ENCODE assay signal across 13 cellular contexts in genomic region chr21:27094182-27094948, GRCh38.
"Had no signal": no experiment of that assay in that cellular context is flagged by ENCODE, and none has a peak within 500 bp of the region (broad histone marks: within the 10 kb centered on the region; RNA-seq: fewer than 3 reads in every experiment).

No MANE protein-coding gene starts in this region.

- H3K4me3 ChIP-seq: coronary artery, lower lobe of right lung, spleen had no signal

- H3K27me3 ChIP-seq: spleen had no signal

- DNase-seq: activated CD4-positive, alpha-beta T cell treated with anti-CD3 and anti-CD28 coated beads for 4 hours; activated naive CD4-positive, alpha-beta T cell treated with anti-CD3 and anti-CD28 coated beads for 36 hours; caudate nucleus; effector CD4-positive, alpha-beta T cell; lower lobe of right lung; naive B cell; spleen; stimulated activated CD4-positive, alpha-beta T cell treated with anti-CD3 and anti-CD28 coated beads, Interleukin-1b, Interleukin-23, amount 100 ng/mL, for 48 hours; substantia nigra; trophoblast cell had no signal

- H3K27ac ChIP-seq: coronary artery, lower lobe of right lung, spleen had no signal

- H3K9me3 ChIP-seq: lower lobe of right lung had no signal

- H3K4me1 ChIP-seq: lower lobe of right lung, spleen had no signal

- ATAC-seq: lower lobe of right lung; stimulated activated memory B cell treated with anti-CD40 and anti-IgM and Interleukin-4, amounts not matched to agents 10 μg/mL and 1 μg/mL and 100 μg/mL, for 72 hours had no signal

- H3K36me3 Mint-ChIP-seq: naive B cell; stimulated activated memory B cell treated with anti-CD40 and anti-IgM and Interleukin-4, amounts not matched to agents 10 μg/mL and 1 μg/mL and 100 μg/mL, for 72 hours had no signal

- H3K36me3 ChIP-seq: lower lobe of right lung, spleen had no signal

- H3K27ac Mint-ChIP-seq: activated naive CD4-positive, alpha-beta T cell treated with anti-CD3 and anti-CD28 coated beads for 36 hours; naive B cell; stimulated activated memory B cell treated with anti-CD40 and anti-IgM and Interleukin-4, amounts not matched to agents 10 μg/mL and 1 μg/mL and 100 μg/mL, for 72 hours; T-helper 1 cell treated with Interleukin-12 subunit alpha and Interleukin-12 subunit beta and Interleukin-4 antibody, amounts not matched to agents 30 μg/mL and 1 μg/mL, for 36 hours had no signal

- H3K4me3 Mint-ChIP-seq: activated naive CD4-positive, alpha-beta T cell treated with anti-CD3 and anti-CD28 coated beads for 36 hours; naive B cell; stimulated activated memory B cell treated with anti-CD40 and anti-IgM and Interleukin-4, amounts not matched to agents 10 μg/mL and 1 μg/mL and 100 μg/mL, for 72 hours; T-helper 1 cell treated with Interleukin-12 subunit alpha and Interleukin-12 subunit beta and Interleukin-4 antibody, amounts not matched to agents 30 μg/mL and 1 μg/mL, for 36 hours had no signal

- H3K4me1 Mint-ChIP-seq: naive B cell; stimulated activated memory B cell treated with anti-CD40 and anti-IgM and Interleukin-4, amounts not matched to agents 10 μg/mL and 1 μg/mL and 100 μg/mL, for 72 hours had no signal

- H3K27me3 Mint-ChIP-seq: naive B cell; stimulated activated memory B cell treated with anti-CD40 and anti-IgM and Interleukin-4, amounts not matched to agents 10 μg/mL and 1 μg/mL and 100 μg/mL, for 72 hours had no signal
